In the genomic region with DNA sequence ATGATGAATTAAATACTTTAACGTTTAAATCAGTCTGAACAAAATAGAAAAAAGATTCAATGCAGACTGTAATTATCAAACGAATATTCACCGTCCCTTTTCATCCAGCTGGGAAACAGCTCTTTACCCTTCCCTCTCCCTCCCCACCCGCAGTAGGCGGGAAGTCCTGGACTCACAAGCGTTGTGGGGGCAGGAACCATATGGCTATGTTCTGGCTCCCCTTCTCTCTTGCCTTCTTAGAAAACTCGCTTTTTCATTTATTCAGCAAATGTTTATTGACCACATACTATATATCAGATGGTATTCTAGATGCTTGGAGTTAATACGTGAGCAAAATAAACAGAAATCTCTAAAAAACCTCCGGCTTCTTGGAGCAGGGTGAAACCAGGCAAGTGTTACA, we compare ENCODE assay signal across 1 cellular context.
TF ChIP-seq lines count a peak whose summit lies in the region.

No MANE protein-coding gene starts in this region.

TF ChIP-seq in H1, 55 proteins besides CTCF, POLR2A, EP300 and RAD21:
- TF ChIP-seq ZNF274 (IDR thresholded peaks at IDR 0.05; ENCODE audit: borderline replicate concordance, extremely low read depth, low read length) (no peak), PHF8 (conservative IDR thresholded peaks at IDR 0.05; ENCODE audit: low read depth, low read length) (no peak), KDM1A (IDR thresholded peaks at IDR 0.05; ENCODE audit: borderline replicate concordance, low read length) (no peak), SRF (IDR thresholded peaks at IDR 0.05; ENCODE audit: low read depth, low read length) (no peak), SP1 (IDR thresholded peaks at IDR 0.05; ENCODE audit: low read depth, low read length) (no peak), KDM5A (IDR thresholded peaks at IDR 0.05; ENCODE audit: low read length) (no peak), YY1 (IDR thresholded peaks at IDR 0.05; ENCODE audit: low read depth, low read length) (no peak), SUZ12 (IDR thresholded peaks at IDR 0.05; ENCODE audit: low read length) (no peak), POU5F1 (IDR thresholded peaks at IDR 0.05; ENCODE audit: low read depth, low read length) (no peak), SIRT6 (IDR thresholded peaks at IDR 0.05; ENCODE audit: low read length) (no peak), ASH2L (IDR thresholded peaks at IDR 0.05; ENCODE audit: low read length) (no peak), NRF1 (IDR thresholded peaks at IDR 0.05; ENCODE audit: low read depth, low read length) (no peak)
- TF ChIP-seq, protein P1, sequence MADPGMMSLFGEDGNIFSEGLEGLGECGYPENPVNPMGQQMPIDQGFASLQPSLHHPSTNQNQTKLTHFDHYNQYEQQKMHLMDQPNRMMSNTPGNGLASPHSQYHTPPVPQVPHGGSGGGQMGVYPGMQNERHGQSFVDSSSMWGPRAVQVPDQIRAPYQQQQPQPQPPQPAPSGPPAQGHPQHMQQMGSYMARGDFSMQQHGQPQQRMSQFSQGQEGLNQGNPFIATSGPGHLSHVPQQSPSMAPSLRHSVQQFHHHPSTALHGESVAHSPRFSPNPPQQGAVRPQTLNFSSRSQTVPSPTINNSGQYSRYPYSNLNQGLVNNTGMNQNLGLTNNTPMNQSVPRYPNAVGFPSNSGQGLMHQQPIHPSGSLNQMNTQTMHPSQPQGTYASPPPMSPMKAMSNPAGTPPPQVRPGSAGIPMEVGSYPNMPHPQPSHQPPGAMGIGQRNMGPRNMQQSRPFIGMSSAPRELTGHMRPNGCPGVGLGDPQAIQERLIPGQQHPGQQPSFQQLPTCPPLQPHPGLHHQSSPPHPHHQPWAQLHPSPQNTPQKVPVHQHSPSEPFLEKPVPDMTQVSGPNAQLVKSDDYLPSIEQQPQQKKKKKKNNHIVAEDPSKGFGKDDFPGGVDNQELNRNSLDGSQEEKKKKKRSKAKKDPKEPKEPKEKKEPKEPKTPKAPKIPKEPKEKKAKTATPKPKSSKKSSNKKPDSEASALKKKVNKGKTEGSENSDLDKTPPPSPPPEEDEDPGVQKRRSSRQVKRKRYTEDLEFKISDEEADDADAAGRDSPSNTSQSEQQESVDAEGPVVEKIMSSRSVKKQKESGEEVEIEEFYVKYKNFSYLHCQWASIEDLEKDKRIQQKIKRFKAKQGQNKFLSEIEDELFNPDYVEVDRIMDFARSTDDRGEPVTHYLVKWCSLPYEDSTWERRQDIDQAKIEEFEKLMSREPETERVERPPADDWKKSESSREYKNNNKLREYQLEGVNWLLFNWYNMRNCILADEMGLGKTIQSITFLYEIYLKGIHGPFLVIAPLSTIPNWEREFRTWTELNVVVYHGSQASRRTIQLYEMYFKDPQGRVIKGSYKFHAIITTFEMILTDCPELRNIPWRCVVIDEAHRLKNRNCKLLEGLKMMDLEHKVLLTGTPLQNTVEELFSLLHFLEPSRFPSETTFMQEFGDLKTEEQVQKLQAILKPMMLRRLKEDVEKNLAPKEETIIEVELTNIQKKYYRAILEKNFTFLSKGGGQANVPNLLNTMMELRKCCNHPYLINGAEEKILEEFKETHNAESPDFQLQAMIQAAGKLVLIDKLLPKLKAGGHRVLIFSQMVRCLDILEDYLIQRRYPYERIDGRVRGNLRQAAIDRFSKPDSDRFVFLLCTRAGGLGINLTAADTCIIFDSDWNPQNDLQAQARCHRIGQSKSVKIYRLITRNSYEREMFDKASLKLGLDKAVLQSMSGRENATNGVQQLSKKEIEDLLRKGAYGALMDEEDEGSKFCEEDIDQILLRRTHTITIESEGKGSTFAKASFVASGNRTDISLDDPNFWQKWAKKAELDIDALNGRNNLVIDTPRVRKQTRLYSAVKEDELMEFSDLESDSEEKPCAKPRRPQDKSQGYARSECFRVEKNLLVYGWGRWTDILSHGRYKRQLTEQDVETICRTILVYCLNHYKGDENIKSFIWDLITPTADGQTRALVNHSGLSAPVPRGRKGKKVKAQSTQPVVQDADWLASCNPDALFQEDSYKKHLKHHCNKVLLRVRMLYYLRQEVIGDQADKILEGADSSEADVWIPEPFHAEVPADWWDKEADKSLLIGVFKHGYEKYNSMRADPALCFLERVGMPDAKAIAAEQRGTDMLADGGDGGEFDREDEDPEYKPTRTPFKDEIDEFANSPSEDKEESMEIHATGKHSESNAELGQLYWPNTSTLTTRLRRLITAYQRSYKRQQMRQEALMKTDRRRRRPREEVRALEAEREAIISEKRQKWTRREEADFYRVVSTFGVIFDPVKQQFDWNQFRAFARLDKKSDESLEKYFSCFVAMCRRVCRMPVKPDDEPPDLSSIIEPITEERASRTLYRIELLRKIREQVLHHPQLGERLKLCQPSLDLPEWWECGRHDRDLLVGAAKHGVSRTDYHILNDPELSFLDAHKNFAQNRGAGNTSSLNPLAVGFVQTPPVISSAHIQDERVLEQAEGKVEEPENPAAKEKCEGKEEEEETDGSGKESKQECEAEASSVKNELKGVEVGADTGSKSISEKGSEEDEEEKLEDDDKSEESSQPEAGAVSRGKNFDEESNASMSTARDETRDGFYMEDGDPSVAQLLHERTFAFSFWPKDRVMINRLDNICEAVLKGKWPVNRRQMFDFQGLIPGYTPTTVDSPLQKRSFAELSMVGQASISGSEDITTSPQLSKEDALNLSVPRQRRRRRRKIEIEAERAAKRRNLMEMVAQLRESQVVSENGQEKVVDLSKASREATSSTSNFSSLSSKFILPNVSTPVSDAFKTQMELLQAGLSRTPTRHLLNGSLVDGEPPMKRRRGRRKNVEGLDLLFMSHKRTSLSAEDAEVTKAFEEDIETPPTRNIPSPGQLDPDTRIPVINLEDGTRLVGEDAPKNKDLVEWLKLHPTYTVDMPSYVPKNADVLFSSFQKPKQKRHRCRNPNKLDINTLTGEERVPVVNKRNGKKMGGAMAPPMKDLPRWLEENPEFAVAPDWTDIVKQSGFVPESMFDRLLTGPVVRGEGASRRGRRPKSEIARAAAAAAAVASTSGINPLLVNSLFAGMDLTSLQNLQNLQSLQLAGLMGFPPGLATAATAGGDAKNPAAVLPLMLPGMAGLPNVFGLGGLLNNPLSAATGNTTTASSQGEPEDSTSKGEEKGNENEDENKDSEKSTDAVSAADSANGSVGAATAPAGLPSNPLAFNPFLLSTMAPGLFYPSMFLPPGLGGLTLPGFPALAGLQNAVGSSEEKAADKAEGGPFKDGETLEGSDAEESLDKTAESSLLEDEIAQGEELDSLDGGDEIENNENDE (IDR thresholded peaks at IDR 0.05; ENCODE audit: insufficient replicate concordance, low read length), result no peak
- TF ChIP-seq, protein P2, sequence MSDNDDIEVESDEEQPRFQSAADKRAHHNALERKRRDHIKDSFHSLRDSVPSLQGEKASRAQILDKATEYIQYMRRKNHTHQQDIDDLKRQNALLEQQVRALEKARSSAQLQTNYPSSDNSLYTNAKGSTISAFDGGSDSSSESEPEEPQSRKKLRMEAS (IDR thresholded peaks at IDR 0.05), result no peak
TF ChIP-seq in H1: peak in this region for 0.
